In genomic region chr1:202623075-202623474, GRCh38 we compare ENCODE assay signal across 12 cellular contexts.
DNase-seq lines count a peak whose midpoint lies in the region; ATAC-seq and TF ChIP-seq lines count a peak whose summit lies in the region.
"Had no signal": no experiment of that assay in that cellular context is flagged by ENCODE, and none has a peak within 500 bp of the region (broad histone marks: within the 10 kb centered on the region; RNA-seq: fewer than 3 reads in every experiment).

No MANE protein-coding gene starts in this region.

- no peaks in the 10 kb centered on the region for H3K27me3 ChIP-seq in psoas muscle (ENCODE audit: insufficient read depth in 3 of 3, low read length in 2 of 3)
- no peaks in the 10 kb centered on the region for H3K27me3 ChIP-seq in body of pancreas
- H3K27me3 ChIP-seq: upper lobe of left lung had no signal

- no peak overlapping the region for H3K27ac ChIP-seq in psoas muscle
- no peak overlapping the region for H3K27ac ChIP-seq in body of pancreas
- H3K27ac ChIP-seq: upper lobe of left lung had no signal

- H3K4me3 ChIP-seq in psoas muscle (peak overlapping the region; percentile 22), body of pancreas (no peak overlapping the region)
- H3K4me3 ChIP-seq: upper lobe of left lung had no signal

- peaks cover 22% of the 10 kb centered on the region for H3K4me1 ChIP-seq in psoas muscle
- peaks cover 18% of the 10 kb centered on the region for H3K4me1 ChIP-seq in body of pancreas

- no peak overlapping the region for H3K4me3 Mint-ChIP-seq in glutamatergic neuron (ENCODE audit: unreplicated experiment)
- H3K4me3 Mint-ChIP-seq: activated naive CD4-positive, alpha-beta T cell treated with anti-CD3 and anti-CD28 coated beads, Interleukin-2, amount 10 ng/mL, durations not matched to agents 7 days and 5 days; effector memory CD8-positive, alpha-beta T cell; immature natural killer cell had no signal

- H3K9me3 ChIP-seq in psoas muscle = no peaks in the 10 kb centered on the region
- H3K9me3 ChIP-seq in body of pancreas = no peaks in the 10 kb centered on the region
- H3K9me3 ChIP-seq: upper lobe of left lung had no signal

- no peaks in the 10 kb centered on the region for H3K36me3 Mint-ChIP-seq in glutamatergic neuron (ENCODE audit: unreplicated experiment)
- H3K36me3 Mint-ChIP-seq: activated naive CD4-positive, alpha-beta T cell treated with anti-CD3 and anti-CD28 coated beads, Interleukin-2, amount 10 ng/mL, durations not matched to agents 7 days and 5 days; immature natural killer cell had no signal

- H3K36me3 ChIP-seq in psoas muscle (ENCODE audit: insufficient read depth in 1 of 2, low read depth in 1 of 2) (no peaks in the 10 kb centered on the region), body of pancreas (replicated peaks in 1 of 2; ENCODE audit: insufficient read depth in 1 of 2, low read depth in 2 of 2) (no peaks in the 10 kb centered on the region)
- H3K36me3 ChIP-seq: upper lobe of left lung had no signal

- H3K27me3 Mint-ChIP-seq in glutamatergic neuron (ENCODE audit: unreplicated experiment) = peaks cover 10% of the 10 kb centered on the region

- peak overlapping the region; percentile 22 for H3K27ac Mint-ChIP-seq in glutamatergic neuron (ENCODE audit: unreplicated experiment)
- H3K27ac Mint-ChIP-seq: activated naive CD4-positive, alpha-beta T cell treated with anti-CD3 and anti-CD28 coated beads, Interleukin-2, amount 10 ng/mL, durations not matched to agents 7 days and 5 days; effector memory CD8-positive, alpha-beta T cell; immature natural killer cell had no signal

- H3K9me3 Mint-ChIP-seq in glutamatergic neuron (ENCODE audit: unreplicated experiment) = peaks cover 6% of the 10 kb centered on the region
- H3K9me3 Mint-ChIP-seq: activated naive CD4-positive, alpha-beta T cell treated with anti-CD3 and anti-CD28 coated beads, Interleukin-2, amount 10 ng/mL, durations not matched to agents 7 days and 5 days; effector memory CD8-positive, alpha-beta T cell; immature natural killer cell had no signal

- peak; percentile 55 for DNase-seq in ELR (ENCODE audit: low read depth)
- DNase-seq in SK-N-DZ (ENCODE audit: low spot score) = peak; percentile 54
- DNase-seq in glutamatergic neuron = peak; percentile 58
- DNase-seq in psoas muscle = peak; percentile 50 to 80
- no peak for DNase-seq in body of pancreas
- DNase-seq in SHP77 treated with DMSO at 0.1 percent for 48 hours (lab: John Stamatoyannopoulos, UW) = no peak
- no peak for DNase-seq in SIG-M5 treated with dmso at 0.1 percent for 504 hours (lab: John Stamatoyannopoulos, UW; ENCODE audit: unreplicated experiment)
- DNase-seq in LoVo (ENCODE audit: low spot score) = no peak
- DNase-seq: activated naive CD4-positive, alpha-beta T cell treated with anti-CD3 and anti-CD28 coated beads, Interleukin-2, amount 10 ng/mL, durations not matched to agents 7 days and 5 days; effector memory CD8-positive, alpha-beta T cell; immature natural killer cell had no signal

- ATAC-seq in psoas muscle = peak; percentile 59 to 79 (median 72)
- ATAC-seq in body of pancreas = no peak
- ATAC-seq: effector memory CD8-positive, alpha-beta T cell had no signal

- TF ChIP-seq CTCF in glutamatergic neuron (IDR thresholded peaks at IDR 0.05; ENCODE audit: partially characterized antibody, unreplicated experiment) (no peak), psoas muscle (IDR thresholded peaks at IDR 0.05) (no peak), body of pancreas (IDR thresholded peaks at IDR 0.05) (no peak)

- 26 to 63% (median 42%) methylated on average over 7 of the region's 7 CpGs for WGBS in psoas muscle, 3 donors
- WGBS in body of pancreas, 2 donors = 62% methylated on average over 7 of the region's 7 CpGs; no CpG with 5 or more reads in 1 of the 2 donors

- intact Hi-C loops in psoas muscle (cut with DNase I) (loop anchor here in 1 of 2 donors (10.0 kb wide), 2 partner anchors 48 to 288 kb away; no protein-coding TSS in a partner anchor), body of pancreas (cut with DNase I) (no loop called here)

- peaks cover 17% of the 10 kb centered on the region for H3K4me1 Mint-ChIP-seq in glutamatergic neuron (ENCODE audit: low read depth, unreplicated experiment)

- no peak for TF ChIP-seq POLR2A in body of pancreas (IDR thresholded peaks at IDR 0.05)

Comparison
In these comparisons a context has a peak if more than half of its experiments do, and no peak if none do; other contexts are left out.
1. DNase-seq: peak in ELR (single experiment), SK-N-DZ (single experiment), glutamatergic neuron (single experiment) and psoas muscle (2 of 2); none in body of pancreas (0 of 4), SHP77 treated with DMSO at 0.1 percent for 48 hours (single experiment), SIG-M5 treated with dmso at 0.1 percent for 504 hours (single experiment) and LoVo (single experiment).